ENCODE assay signal across 24 cellular contexts in the genomic region with DNA sequence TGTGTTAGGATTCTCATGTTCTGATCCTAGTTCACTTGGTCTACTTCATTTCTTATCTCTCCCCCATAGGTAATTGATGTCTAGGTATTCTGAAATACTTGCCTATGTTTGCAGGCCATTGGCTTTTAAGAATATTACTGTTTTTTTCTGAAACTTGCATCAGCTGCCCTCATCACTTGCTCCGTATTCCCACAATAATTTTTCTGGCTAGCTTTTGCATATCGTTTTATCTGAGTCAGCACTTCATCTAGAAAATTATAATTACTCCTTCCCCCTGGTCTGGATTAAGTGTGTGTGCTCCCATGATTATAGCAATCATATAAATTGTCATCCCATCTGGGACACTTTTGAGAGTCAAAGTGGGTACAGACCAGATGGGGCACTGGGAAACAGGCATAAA.
"Had no signal": no experiment of that assay in that cellular context is flagged by ENCODE, and none has a peak within 500 bp of the region (broad histone marks: within the 10 kb centered on the region; RNA-seq: fewer than 3 reads in every experiment).

No MANE protein-coding gene starts in this region.

- H2AFZ ChIP-seq: parathyroid adenoma had no signal

- H3K4me3 ChIP-seq: ascending aorta, lower lobe of right lung, mucosa of descending colon, upper lobe of left lung had no signal

- H3K36me3 ChIP-seq: ascending aorta, brain microvascular endothelial cell, lower lobe of right lung, upper lobe of left lung had no signal

- ATAC-seq: activated CD4-positive, alpha-beta T cell treated with anti-CD3 and anti-CD28 coated beads for 36 hours; activated naive CD4-positive, alpha-beta T cell treated with anti-CD3 and anti-CD28 coated beads, Interleukin-2, amount 50 U/mL, for 72 hours; activated T-helper 17 cell treated with anti-CD3 and anti-CD28 coated beads, Interleukin-2, amount 50 U/mL, for 72 hours; foreskin keratinocyte; lower lobe of right lung; mucosa of descending colon; right cardiac atrium; stimulated activated naive CD8-positive, alpha-beta T cell treated with anti-CD3 and anti-CD28 coated beads, Interleukin-15, Interleukin-2, amounts not matched to agents 100 U/mL and 50 U/mL, for 24 hours had no signal

- H3K4me1 ChIP-seq: ascending aorta, foreskin keratinocyte, lower lobe of right lung, parathyroid adenoma, upper lobe of left lung had no signal

- DNase-seq: activated B cell treated with CpG ODN at 0.5 μM for 24 hours; activated CD4-positive, alpha-beta T cell treated with anti-CD3 and anti-CD28 coated beads for 36 hours; activated CD4-positive, alpha-beta T cell treated with anti-CD3 and anti-CD28 coated beads, Interleukin-2, amount 50 U/mL, for 4 hours; activated CD8-positive, alpha-beta memory T cell treated with anti-CD3 and anti-CD28 coated beads for 24 hours; activated CD8-positive, alpha-beta memory T cell treated with anti-CD3 and anti-CD28 coated beads, Interleukin-2, amount 50 U/mL, for 4 hours; activated T-cell treated with anti-CD3 and anti-CD28 coated beads, Interleukin-2, amount 50 U/mL, for 24 hours; brain microvascular endothelial cell; caudate nucleus; effector CD4-positive, alpha-beta T cell; foreskin keratinocyte; kidney; lower lobe of right lung; mesendoderm; mucosa of descending colon; nephron progenitor cell; right cardiac atrium; stimulated activated CD4-positive, alpha-beta T cell treated with anti-CD3 and anti-CD28 coated beads, Interleukin-12 subunit alpha, Interleukin-12 subunit beta, amount 100 ng/mL, for 4 hours; stimulated activated CD4-positive, alpha-beta T cell treated with anti-CD3 and anti-CD28 coated beads, Interleukin-4, amount 100 ng/mL, for 4 hours; stimulated activated naive CD8-positive, alpha-beta T cell treated with anti-CD3 and anti-CD28 coated beads, Interleukin-15, Interleukin-2, amounts not matched to agents 100 U/mL and 50 U/mL, for 24 hours; upper lobe of left lung had no signal

- H3K27ac ChIP-seq: ascending aorta, brain microvascular endothelial cell, foreskin keratinocyte, lower lobe of right lung, parathyroid adenoma, upper lobe of left lung had no signal

- H3K9me3 ChIP-seq: ascending aorta, lower lobe of right lung, upper lobe of left lung had no signal

- H3K9ac ChIP-seq: parathyroid adenoma had no signal

- H3K27me3 ChIP-seq: ascending aorta, brain microvascular endothelial cell, foreskin keratinocyte, upper lobe of left lung had no signal

- H3K79me2 ChIP-seq: parathyroid adenoma had no signal
